22 cellular contexts compared by ENCODE assay signal in genomic region chr18:58359226-58360019, GRCh38.
DNase-seq lines count a peak whose midpoint lies in the region; ATAC-seq and TF ChIP-seq lines count a peak whose summit lies in the region.
"Had no signal": no experiment of that assay in that cellular context is flagged by ENCODE, and none has a peak within 500 bp of the region (broad histone marks: within the 10 kb centered on the region; RNA-seq: fewer than 3 reads in every experiment).

No MANE protein-coding gene starts in this region.

- H3K4me3 ChIP-seq in epithelial cell of esophagus (ENCODE audit: low read length) (no peak overlapping the region), trophoblast cell (ENCODE audit: low read depth, low read length) (no peak overlapping the region), SJCRH30 (no peak overlapping the region)
- H3K4me3 ChIP-seq: right lobe of liver, upper lobe of left lung had no signal

- CTCF ChIA-PET in RWPE1 (lab: Yijun Ruan, JAX) = interaction anchor here (0.5 kb wide), 1 partner anchor 393 kb away, joined by 3 read pairs; no protein-coding TSS in a partner anchor

- POLR2A ChIA-PET in RWPE1 (lab: Yijun Ruan, JAX; ENCODE audit: low non-redundant PET) = no interaction called here

- no peak overlapping the region for H4K12ac ChIP-seq in trophoblast cell (ENCODE audit: low read depth, low read length)

- no peaks in the 10 kb centered on the region for H3K27me3 ChIP-seq in trophoblast cell (ENCODE audit: insufficient read depth, low read length)
- no peaks in the 10 kb centered on the region for H3K27me3 ChIP-seq in SJCRH30
- H3K27me3 ChIP-seq: neutrophil, right lobe of liver, upper lobe of left lung had no signal

- no peak overlapping the region for H3K18ac ChIP-seq in trophoblast cell (ENCODE audit: low read length)

- no peaks in the 10 kb centered on the region for H3K79me2 ChIP-seq in trophoblast cell (ENCODE audit: control insufficient read depth, insufficient read depth, low read length, poor library complexity)

- ATAC-seq in HG03175 (IDR thresholded peaks at IDR 0.05; ENCODE audit: unreplicated experiment) = no peak
- ATAC-seq: left cardiac atrium; right lobe of liver; stimulated activated naive CD8-positive, alpha-beta T cell treated with anti-CD3 and anti-CD28 coated beads, Interleukin-15, Interleukin-2, amounts not matched to agents 100 U/mL and 50 U/mL, for 24 hours had no signal

- no peak overlapping the region for H4K91ac ChIP-seq in trophoblast cell (ENCODE audit: low read depth, low read length)

- no CpG with 5 or more reads among the region's 4 CpGs for WGBS in trophoblast cell (ENCODE audit: extremely low coverage, insufficient coverage, insufficient read length)

- H3K23ac ChIP-seq in trophoblast cell (ENCODE audit: low read length) = no peak overlapping the region

- no peak overlapping the region for H3K14ac ChIP-seq in trophoblast cell (ENCODE audit: low read length)

- H2BK5ac ChIP-seq in trophoblast cell (ENCODE audit: low read depth, low read length, poor library complexity) = no peak overlapping the region

- no peak overlapping the region for H3K27ac ChIP-seq in RWPE1
- no peak overlapping the region for H3K27ac ChIP-seq in trophoblast cell (ENCODE audit: low read depth, low read length)
- H3K27ac ChIP-seq in SJCRH30 = no peak overlapping the region
- H3K27ac ChIP-seq: neutrophil, right lobe of liver had no signal

- no peak overlapping the region for H3K9ac ChIP-seq in trophoblast cell (ENCODE audit: low read length)

- H4K8ac ChIP-seq in trophoblast cell (ENCODE audit: low read depth, low read length) = no peak overlapping the region

- H2AK5ac ChIP-seq in trophoblast cell (ENCODE audit: low read length) = no peak overlapping the region

- no peak overlapping the region for H2BK12ac ChIP-seq in trophoblast cell (ENCODE audit: low read length)

- peaks cover 7 to 8% of the 10 kb centered on the region in 2 experiments for H3K4me1 ChIP-seq in trophoblast cell (ENCODE audit: control insufficient read depth in 1 of 2, insufficient read depth in 2 of 2, low read length in 2 of 2)
- no peaks in the 10 kb centered on the region for H3K4me1 ChIP-seq in SJCRH30

- no peak overlapping the region for H3K4ac ChIP-seq in trophoblast cell (ENCODE audit: low read depth, low read length)

- H2AFZ ChIP-seq in trophoblast cell (ENCODE audit: insufficient read depth, low read length, poor library complexity) = no peak overlapping the region

- TF ChIP-seq CTCF in RWPE1 (conservative IDR thresholded peaks at IDR 0.05; ENCODE audit: low read depth) (no peak), epithelial cell of esophagus (IDR thresholded peaks at IDR 0.05; ENCODE audit: insufficient read depth, low read depth, low read length, missing control alignments) (no peak)

- H3K9me3 ChIP-seq in trophoblast cell (ENCODE audit: insufficient read depth, low read depth, low read length) = no peaks in the 10 kb centered on the region
- H3K9me3 ChIP-seq in SJCRH30 (replicated peaks) = no peaks in the 10 kb centered on the region
- H3K9me3 ChIP-seq: neutrophil, right lobe of liver, upper lobe of left lung had no signal

- DNase-seq in GM03348 (ENCODE audit: low spot score) = peak; percentile 31
- DNase-seq in RWPE1 (ENCODE audit: low spot score) = peak; percentile 34
- DNase-seq in epithelial cell of esophagus (ENCODE audit: low read depth) = peak; percentile 58
- DNase-seq in trophoblast cell = peak; percentile 33 to 71
- DNase-seq in NOMO-1 treated with dmso at 0.1 percent for 144 hours (lab: John Stamatoyannopoulos, UW; ENCODE audit: unreplicated experiment) = no peak
- no peak for DNase-seq in GOT3 (lab: John Stamatoyannopoulos, UW)
- no peak for DNase-seq in SJCRH30
- DNase-seq: cerebellar nuclear complex; DMS79 treated with DMSO at 0.1 percent for 48 hours; endodermal cell; H7; hippocampal formation; KG1; left cardiac atrium; NCI-H1105; NCI-H510A treated with DMSO at 0.1 percent for 48 hours; right lobe of liver; stimulated activated naive CD8-positive, alpha-beta T cell treated with anti-CD3 and anti-CD28 coated beads, Interleukin-15, Interleukin-2, amounts not matched to agents 100 U/mL and 50 U/mL, for 24 hours; T-helper 2 cell; upper lobe of left lung had no signal

- H3K36me3 ChIP-seq in trophoblast cell (ENCODE audit: control insufficient read depth in 1 of 2, insufficient read depth in 2 of 2, low read length in 2 of 2) (peaks cover 7 to 15% of the 10 kb centered on the region in 2 experiments), SJCRH30 (no peaks in the 10 kb centered on the region; the same call in 1 of the 2 replicates)
- H3K36me3 ChIP-seq: neutrophil, right lobe of liver had no signal

- H2BK120ac ChIP-seq in trophoblast cell (ENCODE audit: insufficient read depth, low read length, poor library complexity) = no peak overlapping the region

- peak overlapping the region; percentile 40 for H3K4me2 ChIP-seq in trophoblast cell (ENCODE audit: low read length)

- peaks cover 11% of the 10 kb centered on the region for H3K79me1 ChIP-seq in trophoblast cell (ENCODE audit: low read length)

Comparison
In these comparisons a context has a peak if more than half of its experiments do, and no peak if none do; other contexts are left out.
1. DNase-seq: peak in GM03348 (single experiment), RWPE1 (single experiment), epithelial cell of esophagus (single experiment) and trophoblast cell (2 of 2); none in NOMO-1 treated with dmso at 0.1 percent for 144 hours (single experiment), GOT3 (single experiment) and SJCRH30 (0 of 2).